1 cellular context compared by ENCODE assay signal in genomic region chr10:102869290-102870198, GRCh38.
TF ChIP-seq lines count a peak whose summit lies in the region.

Gene AS3MT, plus strand, starts transcription at chr10:102869470. Its CDS starts 123 bp downstream, at chr10:102869593.

TF ChIP-seq in IMR-90, 13 proteins besides CTCF, POLR2A, EP300 and RAD21 (continued from another document):
- TF ChIP-seq RCOR1 (IDR thresholded peaks at IDR 0.05; ENCODE audit: insufficient replicate concordance, low read length) (no peak), BHLHE40 (IDR thresholded peaks at IDR 0.05; ENCODE audit: low read depth, low read length) (no peak), NFE2L2 (IDR thresholded peaks at IDR 0.05; ENCODE audit: low read depth, low read length) (no peak), ELK1 (IDR thresholded peaks at IDR 0.05; ENCODE audit: borderline replicate concordance, low read depth, low read length) (no peak), SMC3 (IDR thresholded peaks at IDR 0.05; ENCODE audit: low read depth, low read length) (no peak), FOS (IDR thresholded peaks at IDR 0.05; ENCODE audit: low read depth, low read length) (no peak)
